Comparison of ENCODE assay signal across 1 cellular context in the genomic region with DNA sequence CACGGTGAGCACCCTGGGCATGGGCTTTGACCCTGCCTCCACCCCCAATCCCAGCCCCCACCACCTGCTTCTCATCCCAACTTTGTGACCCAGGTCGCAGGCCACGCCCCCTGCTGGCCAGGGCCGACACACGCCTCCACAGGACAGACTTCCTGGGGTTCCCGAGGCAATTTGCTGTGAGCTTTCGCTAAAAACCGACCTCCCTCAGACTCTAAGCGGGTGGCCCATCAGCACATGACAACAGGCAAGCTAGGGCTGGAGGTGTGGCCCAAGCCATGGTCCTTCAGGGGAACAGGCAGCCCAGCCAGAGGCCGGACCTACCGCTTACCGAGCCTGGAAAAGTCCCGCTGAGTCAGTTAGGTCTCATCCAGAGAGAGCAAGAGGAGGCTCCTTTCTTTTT.
A peak's percentile ranks its signal among the peaks of the same experiment; 100 is the strongest.
TF ChIP-seq lines count a peak whose summit lies in the region.

No MANE protein-coding gene starts in this region.

TF ChIP-seq in HepG2, 621 proteins besides CTCF, POLR2A, EP300 and RAD21 (continued from another document):
- TF ChIP-seq, protein P1, sequence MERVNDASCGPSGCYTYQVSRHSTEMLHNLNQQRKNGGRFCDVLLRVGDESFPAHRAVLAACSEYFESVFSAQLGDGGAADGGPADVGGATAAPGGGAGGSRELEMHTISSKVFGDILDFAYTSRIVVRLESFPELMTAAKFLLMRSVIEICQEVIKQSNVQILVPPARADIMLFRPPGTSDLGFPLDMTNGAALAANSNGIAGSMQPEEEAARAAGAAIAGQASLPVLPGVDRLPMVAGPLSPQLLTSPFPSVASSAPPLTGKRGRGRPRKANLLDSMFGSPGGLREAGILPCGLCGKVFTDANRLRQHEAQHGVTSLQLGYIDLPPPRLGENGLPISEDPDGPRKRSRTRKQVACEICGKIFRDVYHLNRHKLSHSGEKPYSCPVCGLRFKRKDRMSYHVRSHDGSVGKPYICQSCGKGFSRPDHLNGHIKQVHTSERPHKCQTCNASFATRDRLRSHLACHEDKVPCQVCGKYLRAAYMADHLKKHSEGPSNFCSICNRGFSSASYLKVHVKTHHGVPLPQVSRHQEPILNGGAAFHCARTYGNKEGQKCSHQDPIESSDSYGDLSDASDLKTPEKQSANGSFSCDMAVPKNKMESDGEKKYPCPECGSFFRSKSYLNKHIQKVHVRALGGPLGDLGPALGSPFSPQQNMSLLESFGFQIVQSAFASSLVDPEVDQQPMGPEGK (CRISPR knock-in tag; IDR thresholded peaks at IDR 0.05): peak; percentile 47; the same call in 1 of the 2 replicates
- TF ChIP-seq, protein P2, sequence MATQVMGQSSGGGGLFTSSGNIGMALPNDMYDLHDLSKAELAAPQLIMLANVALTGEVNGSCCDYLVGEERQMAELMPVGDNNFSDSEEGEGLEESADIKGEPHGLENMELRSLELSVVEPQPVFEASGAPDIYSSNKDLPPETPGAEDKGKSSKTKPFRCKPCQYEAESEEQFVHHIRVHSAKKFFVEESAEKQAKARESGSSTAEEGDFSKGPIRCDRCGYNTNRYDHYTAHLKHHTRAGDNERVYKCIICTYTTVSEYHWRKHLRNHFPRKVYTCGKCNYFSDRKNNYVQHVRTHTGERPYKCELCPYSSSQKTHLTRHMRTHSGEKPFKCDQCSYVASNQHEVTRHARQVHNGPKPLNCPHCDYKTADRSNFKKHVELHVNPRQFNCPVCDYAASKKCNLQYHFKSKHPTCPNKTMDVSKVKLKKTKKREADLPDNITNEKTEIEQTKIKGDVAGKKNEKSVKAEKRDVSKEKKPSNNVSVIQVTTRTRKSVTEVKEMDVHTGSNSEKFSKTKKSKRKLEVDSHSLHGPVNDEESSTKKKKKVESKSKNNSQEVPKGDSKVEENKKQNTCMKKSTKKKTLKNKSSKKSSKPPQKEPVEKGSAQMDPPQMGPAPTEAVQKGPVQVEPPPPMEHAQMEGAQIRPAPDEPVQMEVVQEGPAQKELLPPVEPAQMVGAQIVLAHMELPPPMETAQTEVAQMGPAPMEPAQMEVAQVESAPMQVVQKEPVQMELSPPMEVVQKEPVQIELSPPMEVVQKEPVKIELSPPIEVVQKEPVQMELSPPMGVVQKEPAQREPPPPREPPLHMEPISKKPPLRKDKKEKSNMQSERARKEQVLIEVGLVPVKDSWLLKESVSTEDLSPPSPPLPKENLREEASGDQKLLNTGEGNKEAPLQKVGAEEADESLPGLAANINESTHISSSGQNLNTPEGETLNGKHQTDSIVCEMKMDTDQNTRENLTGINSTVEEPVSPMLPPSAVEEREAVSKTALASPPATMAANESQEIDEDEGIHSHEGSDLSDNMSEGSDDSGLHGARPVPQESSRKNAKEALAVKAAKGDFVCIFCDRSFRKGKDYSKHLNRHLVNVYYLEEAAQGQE (IDR thresholded peaks at IDR 0.05; ENCODE audit: borderline replicate concordance in 1 of 2, low read depth in 1 of 2, low read length in 2 of 2): 0 out of 4 replicates have a peak, but pooled peaks of 1 of the 2 experiments have one; percentile 8
- no peak for TF ChIP-seq TOPORS (CRISPR knock-in tag; IDR thresholded peaks at IDR 0.05)
- TF ChIP-seq PTBP1 (IDR thresholded peaks at IDR 0.05; ENCODE audit: low read depth, low read length, poor library complexity, severe bottlenecking): no peak
- no peak for TF ChIP-seq ZNF768 (CRISPR knock-in tag; IDR thresholded peaks at IDR 0.05)
- TF ChIP-seq EZH2 (conservative IDR thresholded peaks at IDR 0.05; ENCODE audit: low read depth, low read length): no peak
- TF ChIP-seq KLF6 (CRISPR knock-in tag; IDR thresholded peaks at IDR 0.05): no peak
